16 cellular contexts compared by ENCODE assay signal in genomic region chr3:39196671-39197446, GRCh38. TPM values are rescaled to one million over a fixed set of nuclear protein-coding genes. Genes with fewer than 3 reads are reported as not detected.
DNase-seq lines count a peak whose midpoint lies in the region; ATAC-seq and TF ChIP-seq lines count a peak whose summit lies in the region.
"Had no signal": no experiment of that assay in that cellular context is flagged by ENCODE, and none has a peak within 500 bp of the region (broad histone marks: within the 10 kb centered on the region; RNA-seq: fewer than 3 reads in every experiment).

No MANE protein-coding gene starts in this region.

- H3K9me3 Mint-ChIP-seq in H9 (0 out of 5 replicates have a peak, but pooled peaks cover 0 to 3% of the 10 kb centered on the region in 2 experiments), immature natural killer cell (no peaks in the 10 kb centered on the region)
- H3K9me3 Mint-ChIP-seq in CD8-positive, alpha-beta T cell, result no peaks in the 10 kb centered on the region
- H3K9me3 Mint-ChIP-seq: activated naive CD4-positive, alpha-beta T cell treated with anti-CD3 and anti-CD28 coated beads, Interleukin-2, amount 50 U/mL, for 72 hours had no signal

- H3K79me1 ChIP-seq in H9 (ENCODE audit: insufficient read depth, low read depth, low read length, poor library complexity, severe bottlenecking), result no peaks in the 10 kb centered on the region

- H4K20me1 ChIP-seq in H9 (ENCODE audit: control insufficient read depth, insufficient read depth, insufficient read length), result no peaks in the 10 kb centered on the region

- no peaks in the 10 kb centered on the region for H3K36me3 ChIP-seq in RWPE2 (ENCODE audit: low read depth)
- H3K36me3 ChIP-seq in CD8-positive, alpha-beta T cell (ENCODE audit: insufficient read depth, low read length), result no peaks in the 10 kb centered on the region

- H3K79me2 ChIP-seq in H9 (ENCODE audit: insufficient read depth, low read length), result no peaks in the 10 kb centered on the region

- H3K27me3 Mint-ChIP-seq in H9 (ENCODE audit: low read depth), result peaks cover 6% of the 10 kb centered on the region; the same call in 1 of the 2 replicates
- no peaks in the 10 kb centered on the region for H3K27me3 Mint-ChIP-seq in CD8-positive, alpha-beta T cell (ENCODE audit: low read depth)
- peaks cover 0 to 2% (median 0%) of the 10 kb centered on the region in 3 donors for H3K27me3 Mint-ChIP-seq in immature natural killer cell (ENCODE audit: low read depth in 3 of 3)

- H3K4ac ChIP-seq in H9 (ENCODE audit: low read depth, low read length), result no peak overlapping the region

- H3K27ac ChIP-seq in RWPE2 (ENCODE audit: poor library complexity, severe bottlenecking), result no peak overlapping the region
- no peak overlapping the region for H3K27ac ChIP-seq in H9 (ENCODE audit: insufficient read length, low read depth, low read length)
- H3K27ac ChIP-seq in CD8-positive, alpha-beta T cell (ENCODE audit: low read depth, low read length), result no peak overlapping the region
- H3K27ac ChIP-seq: PC-9, testis had no signal

- H2AFZ ChIP-seq in H9 (ENCODE audit: low read length), result no peak overlapping the region
- H2AFZ ChIP-seq: PC-9 had no signal

- no peak overlapping the region for H2AK5ac ChIP-seq in H9 (ENCODE audit: insufficient read length, low read length)

- CTCF ChIA-PET in CD8-positive, alpha-beta T cell (lab: Charles Lee), result interaction anchor here (1.2 to 25.7 kb wide), 6 partner anchors 9 to 181 kb away, joined by 3 to 396 read pairs (median 4); no protein-coding TSS in a partner anchor

- H2BK20ac ChIP-seq in H9 (ENCODE audit: low read depth, low read length, poor library complexity, severe bottlenecking), result no peak overlapping the region

- no peak overlapping the region for H4K91ac ChIP-seq in H9 (ENCODE audit: insufficient read length, low read depth, low read length)

- no peak for TF ChIP-seq CTCF in RWPE2 (IDR thresholded peaks at IDR 0.05; ENCODE audit: poor library complexity, severe bottlenecking)
- TF ChIP-seq CTCF in H9 (conservative IDR thresholded peaks at IDR 0.05), result no peak
- no peak for TF ChIP-seq CTCF in CD8-positive, alpha-beta T cell (IDR thresholded peaks at IDR 0.05)

- H3K4me3 Mint-ChIP-seq in H9, result no peak overlapping the region
- H3K4me3 Mint-ChIP-seq in CD8-positive, alpha-beta T cell, result no peak overlapping the region
- no peak overlapping the region for H3K4me3 Mint-ChIP-seq in immature natural killer cell

- H3K4me3 ChIP-seq in RWPE2 (ENCODE audit: severe bottlenecking), result no peak overlapping the region
- H3K4me3 ChIP-seq in CD8-positive, alpha-beta T cell (ENCODE audit: low read depth, low read length), result no peak overlapping the region
- H3K4me3 ChIP-seq: PC-9, testis had no signal

- H4K8ac ChIP-seq in H9 (replicated peaks; ENCODE audit: insufficient read length, low read depth, low read length), result no peak overlapping the region

- peak; percentile 23; the same call in 1 of the 3 replicates for ATAC-seq in RWPE2 (ENCODE audit: low read depth)
- no peak for ATAC-seq in CD8-positive, alpha-beta T cell
- ATAC-seq: activated naive CD4-positive, alpha-beta T cell treated with anti-CD3 and anti-CD28 coated beads, Interleukin-2, amount 50 U/mL, for 72 hours had no signal

- no peaks in the 10 kb centered on the region for H3K36me3 Mint-ChIP-seq in H9 (ENCODE audit: insufficient read depth in 1 of 3, low read depth in 3 of 3)
- no peaks in the 10 kb centered on the region for H3K36me3 Mint-ChIP-seq in CD8-positive, alpha-beta T cell
- H3K36me3 Mint-ChIP-seq in immature natural killer cell, result no peaks in the 10 kb centered on the region
- H3K36me3 Mint-ChIP-seq: activated naive CD4-positive, alpha-beta T cell treated with anti-CD3 and anti-CD28 coated beads, Interleukin-2, amount 50 U/mL, for 72 hours had no signal

- H2BK120ac ChIP-seq in H9 (ENCODE audit: low read depth, low read length, poor library complexity, severe bottlenecking), result no peak overlapping the region

- no peak overlapping the region for H2BK12ac ChIP-seq in H9 (ENCODE audit: insufficient read length, low read depth, low read length)

- no peak overlapping the region for H2BK5ac ChIP-seq in H9 (ENCODE audit: insufficient read length, low read length)

- H4K5ac ChIP-seq in H9 (ENCODE audit: insufficient read length, low read depth, low read length), result no peak overlapping the region

- no peak overlapping the region for H3K56ac ChIP-seq in H9 (ENCODE audit: insufficient read length, low read depth, low read length)

- POLR2A ChIA-PET in CD8-positive, alpha-beta T cell (lab: Charles Lee), result no interaction called here

- H3K9me3 ChIP-seq in RWPE2 (ENCODE audit: severe bottlenecking), result no peaks in the 10 kb centered on the region
- no peaks in the 10 kb centered on the region for H3K9me3 ChIP-seq in H9 (ENCODE audit: control insufficient read depth, low read depth, low read length)
- no peaks in the 10 kb centered on the region for H3K9me3 ChIP-seq in CD8-positive, alpha-beta T cell (ENCODE audit: low read length)
- H3K9me3 ChIP-seq: testis had no signal

- no peak overlapping the region for H3K14ac ChIP-seq in H9 (ENCODE audit: insufficient read depth, low read length)

- WGBS in H9 (ENCODE audit: extremely low coverage, insufficient read length, low lambda C conversion rate), result no CpG with 5 or more reads among the region's 7 CpGs

- H3K4me1 ChIP-seq in RWPE2 (ENCODE audit: insufficient read depth, poor library complexity, severe bottlenecking) (no peaks in the 10 kb centered on the region), H9 (ENCODE audit: insufficient read depth, low read length) (no peaks in the 10 kb centered on the region)
- H3K4me1 ChIP-seq in CD8-positive, alpha-beta T cell (ENCODE audit: insufficient read depth, low read length), result no peaks in the 10 kb centered on the region

- DNase-seq in DMS 273 (lab: John Stamatoyannopoulos, UW; ENCODE audit: unreplicated experiment), result peak; percentile 60
- DNase-seq in M059J (ENCODE audit: low read depth), result peak; percentile 38
- no peak for DNase-seq in RWPE2 (ENCODE audit: low spot score)
- peak; percentile 91 for DNase-seq in left kidney (ENCODE audit: low read depth, low spot score)
- no peak for DNase-seq in H9
- DNase-seq in CD8-positive, alpha-beta T cell, result no peak
- no peak for DNase-seq in NCI-H146 (lab: John Stamatoyannopoulos, UW)
- no peak for DNase-seq in immature natural killer cell
- DNase-seq: activated CD4-positive, alpha-beta T cell treated with anti-CD3 and anti-CD28 coated beads for 1 hour; activated CD8-positive, alpha-beta memory T cell treated with anti-CD3 and anti-CD28 coated beads, Interleukin-2, amount 50 U/mL, for 4 hours; KG1; NCI-H187 treated with DMSO at 0.1 percent for 48 hours; PC-9; testis had no signal

- H3K18ac ChIP-seq in H9 (ENCODE audit: insufficient read length, low read depth, low read length), result no peak overlapping the region

- H2BK15ac ChIP-seq in H9 (ENCODE audit: low read depth, low read length), result no peak overlapping the region

- H3K4me1 Mint-ChIP-seq in H9 (peaks cover 4 to 7% of the 10 kb centered on the region in 2 experiments; a peak in 3 of 4 replicates), immature natural killer cell (peaks cover 12% of the 10 kb centered on the region in 2 donors)
- no peaks in the 10 kb centered on the region for H3K4me1 Mint-ChIP-seq in CD8-positive, alpha-beta T cell (ENCODE audit: low read depth)

- H3K23me2 ChIP-seq in H9 (ENCODE audit: insufficient read length, low read depth, low read length, poor library complexity, severe bottlenecking), result no peaks in the 10 kb centered on the region

- intact Hi-C loops in CD8-positive, alpha-beta T cell (cut with DNase I, micrococcal nuclease), result no loop called here

- H3K4me2 ChIP-seq in H9 (ENCODE audit: insufficient read depth, insufficient read length, low read length), result no peak overlapping the region
- H3K4me2 ChIP-seq: PC-9 had no signal

- H3K9ac ChIP-seq in H9 (ENCODE audit: extremely low read depth, insufficient read length, low read length), result no peak overlapping the region

- H3K23ac ChIP-seq in H9 (ENCODE audit: insufficient read length, low read depth, low read length), result no peak overlapping the region

- no peak overlapping the region for H3T11ph ChIP-seq in H9 (ENCODE audit: low read length)

- no peak overlapping the region for H3K27ac Mint-ChIP-seq in H9
- H3K27ac Mint-ChIP-seq in CD8-positive, alpha-beta T cell, result no peak overlapping the region
- peak overlapping the region in 1 of 6 donors; percentile 43 for H3K27ac Mint-ChIP-seq in immature natural killer cell
- H3K27ac Mint-ChIP-seq: activated naive CD4-positive, alpha-beta T cell treated with anti-CD3 and anti-CD28 coated beads, Interleukin-2, amount 50 U/mL, for 72 hours had no signal

- no peaks in the 10 kb centered on the region for H3K27me3 ChIP-seq in RWPE2 (ENCODE audit: insufficient read depth, poor library complexity, severe bottlenecking)
- H3K27me3 ChIP-seq in H9 (ENCODE audit: insufficient read depth, low read length), result no peaks in the 10 kb centered on the region
- H3K27me3 ChIP-seq in CD8-positive, alpha-beta T cell (ENCODE audit: insufficient read depth, low read length), result no peaks in the 10 kb centered on the region
- H3K27me3 ChIP-seq: testis had no signal

RNA-seq across cellular contexts. Expression of gene XIRP1, which starts 4.5 kb away (rescaled TPM):
- 0.12 and 0.59 TPM in 2 replicates for total RNA-seq in M059J (2014; rRNA removed; shearing (Covaris generic))
- not detected in 2 replicates for total RNA-seq in H9 (2021)
- total RNA-seq in CD8-positive, alpha-beta T cell, result not detected
- polyA plus RNA-seq in immature natural killer cell, result under 1 TPM in 2 of 3 donors, not detected in 1; 0.03 to 0.27 TPM
- total RNA-seq: PC-9, pulmonary artery endothelial cell had no signal

RNA-seq across cellular contexts. Expression of gene CSRNP1, which starts 43.5 kb away (rescaled TPM):
- total RNA-seq in M059J (2014; rRNA removed; shearing (Covaris generic)), result 6.0 and 12.6 TPM in 2 replicates
- total RNA-seq in H9 (2021), result 8.2 and 8.5 TPM in 2 replicates
- total RNA-seq in CD8-positive, alpha-beta T cell, result 100 to 1,000 TPM; 535 TPM
- polyA plus RNA-seq in immature natural killer cell, result 10 to 100 TPM; 42.1 to 46.6 (median 43.4) TPM

Comparison
In these comparisons a context has a peak if more than half of its experiments do, and no peak if none do; other contexts are left out.
1. DNase-seq: peak in DMS 273 (single experiment), M059J (single experiment) and left kidney (single experiment); none in RWPE2 (single experiment), H9 (single experiment), CD8-positive, alpha-beta T cell (0 of 7), NCI-H146 (single experiment) and immature natural killer cell (0 of 3).
2. RNA of gene CSRNP1, which starts 43.5 kb away (total RNA-seq): 535 TPM in CD8-positive, alpha-beta T cell; 6.0 to 12.6 TPM in M059J and 8.2 to 8.5 TPM in H9; every median in the first group is over 10 times any median in the second.